ENCODE assay signal across 14 cellular contexts in genomic region chr10:124138195-124138882, GRCh38. TPM values are rescaled to one million over a fixed set of nuclear protein-coding genes. Genes with fewer than 3 reads are reported as not detected.
A peak's percentile ranks its signal among the peaks of the same experiment; 100 is the strongest.
DNase-seq lines count a peak whose midpoint lies in the region; ATAC-seq and TF ChIP-seq lines count a peak whose summit lies in the region.
"Had no signal": no experiment of that assay in that cellular context is flagged by ENCODE, and none has a peak within 500 bp of the region (broad histone marks: within the 10 kb centered on the region; RNA-seq: fewer than 3 reads in every experiment).

No MANE protein-coding gene starts in this region.

- peaks cover 0 to 8% of the 10 kb centered on the region in 2 donors for H3K4me1 ChIP-seq in breast epithelium
- H3K4me1 ChIP-seq in upper lobe of left lung = no peaks in the 10 kb centered on the region
- no peaks in the 10 kb centered on the region for H3K4me1 ChIP-seq in neuronal stem cell (ENCODE audit: control insufficient read depth in 2 of 2, insufficient read depth in 1 of 2, low read depth in 1 of 2, low read length in 2 of 2)

- no peaks in the 10 kb centered on the region for H3K4me1 Mint-ChIP-seq in MCF 10A (ENCODE audit: insufficient read depth, unreplicated experiment)
- H3K4me1 Mint-ChIP-seq: natural killer cell had no signal

- H2AFZ ChIP-seq in neuronal stem cell (ENCODE audit: low read length) = no peak overlapping the region

- H3K27me3 ChIP-seq in breast epithelium = no peaks in the 10 kb centered on the region
- no peaks in the 10 kb centered on the region for H3K27me3 ChIP-seq in upper lobe of left lung
- H3K27me3 ChIP-seq in neuronal stem cell (ENCODE audit: control insufficient read depth in 3 of 3, insufficient read depth in 3 of 3, low read depth in 1 of 3, low read length in 3 of 3) = peaks cover 0 to 12% (median 0%) of the 10 kb centered on the region in 3 experiments
- H3K27me3 ChIP-seq: cardiac muscle cell, tibial nerve had no signal

- H4K8ac ChIP-seq in neuronal stem cell (ENCODE audit: low read depth, low read length) = no peak overlapping the region

- H3K4me3 ChIP-seq in breast epithelium (no peak overlapping the region), foreskin fibroblast (ENCODE audit: low read depth in 1 of 2, low read length in 2 of 2) (no peak overlapping the region), upper lobe of left lung (no peak overlapping the region), neuronal stem cell (ENCODE audit: low read length in 2 of 2) (no peak overlapping the region)
- H3K4me3 ChIP-seq: cardiac muscle cell, tibial nerve had no signal

- peaks cover 0 to 3% of the 10 kb centered on the region in 2 donors for H3K9me3 ChIP-seq in breast epithelium
- peaks cover 0 to 3% (median 0%) of the 10 kb centered on the region in 4 donors for H3K9me3 ChIP-seq in upper lobe of left lung
- peaks cover 0 to 4% of the 10 kb centered on the region in 2 donors for H3K9me3 ChIP-seq in neuronal stem cell (replicated peaks in 1 of 2; ENCODE audit: control insufficient read depth in 2 of 2, insufficient read depth in 1 of 2, low read depth in 1 of 2, low read length in 2 of 2)

- no peak for TF ChIP-seq EP300 in upper lobe of left lung (IDR thresholded peaks at IDR 0.05)

- no peak for TF ChIP-seq POLR2A in breast epithelium (IDR thresholded peaks at IDR 0.05)
- TF ChIP-seq POLR2A in upper lobe of left lung (IDR thresholded peaks at IDR 0.05) = no peak

- intact Hi-C loops in breast epithelium (cut with DNase I; ENCODE audit: low total_unique reads) (no loop called here), MCF 10A (cut with micrococcal nuclease) (no loop called here)

- peak in 1 of 2 donors; percentile 57 for DNase-seq in breast epithelium (ENCODE audit: low spot score in 2 of 2)
- DNase-seq in MCF 10A (ENCODE audit: unreplicated experiment) = no peak
- DNase-seq in foreskin fibroblast = peak; percentile 19 to 43
- peak; percentile 28 for DNase-seq in myocyte (ENCODE audit: low read depth)
- peak in 1 of 2 donors; percentile 14 for DNase-seq in upper lobe of left lung
- DNase-seq in NCI-H748 (lab: John Stamatoyannopoulos, UW; ENCODE audit: unreplicated experiment) = no peak
- no peak for DNase-seq in NCI-H1048 (lab: John Stamatoyannopoulos, UW)
- no peak for DNase-seq in neuronal stem cell (ENCODE audit: low spot score)
- DNase-seq: natural killer cell, NCI-H1417 treated with DMSO at 0.1 percent for 48 hours, NCI-H524 had no signal

- CTCF ChIA-PET in MCF 10A (lab: Yijun Ruan, JAX) = no interaction called here

- no peak overlapping the region for H3K4me3 Mint-ChIP-seq in MCF 10A (ENCODE audit: unreplicated experiment)
- H3K4me3 Mint-ChIP-seq: natural killer cell; T-helper 1 cell treated with Interleukin-12 subunit alpha and Interleukin-12 subunit beta and Interleukin-4 antibody, amounts not matched to agents 30 μg/mL and 1 μg/mL, for 36 hours had no signal

- H2BK120ac ChIP-seq in neuronal stem cell (ENCODE audit: low read depth, low read length) = no peak overlapping the region

- POLR2A ChIA-PET in MCF 10A (lab: Yijun Ruan, JAX) = no interaction called here

- H3K36me3 Mint-ChIP-seq in MCF 10A (ENCODE audit: insufficient read depth, unreplicated experiment) = no peaks in the 10 kb centered on the region
- H3K36me3 Mint-ChIP-seq: natural killer cell had no signal

- no peaks in the 10 kb centered on the region for H3K79me1 ChIP-seq in neuronal stem cell (ENCODE audit: low read depth, low read length)

- H3K4ac ChIP-seq in neuronal stem cell (ENCODE audit: low read length) = no peak overlapping the region

- no peak overlapping the region for H4K91ac ChIP-seq in neuronal stem cell (ENCODE audit: low read depth, low read length, poor library complexity)

- no peaks in the 10 kb centered on the region for H3K27me3 Mint-ChIP-seq in MCF 10A (ENCODE audit: insufficient read depth, unreplicated experiment)

- no peak overlapping the region for H3K18ac ChIP-seq in neuronal stem cell (ENCODE audit: low read length)

- no peak overlapping the region for H2BK12ac ChIP-seq in neuronal stem cell (ENCODE audit: low read length)

- BruUV-seq in MCF 10A (replicated peaks; lab: Mats Ljungman, UMichigan) = no TSS peak

- H3K36me3 ChIP-seq in breast epithelium (no peaks in the 10 kb centered on the region), upper lobe of left lung (no peaks in the 10 kb centered on the region), neuronal stem cell (replicated peaks in 1 of 2; ENCODE audit: control insufficient read depth in 2 of 2, insufficient read depth in 2 of 2, low read length in 2 of 2) (no peaks in the 10 kb centered on the region)
- H3K36me3 ChIP-seq: cardiac muscle cell, tibial nerve had no signal

- no peak overlapping the region for H3K4me2 ChIP-seq in neuronal stem cell (ENCODE audit: insufficient read depth, low read length, poor library complexity, severe bottlenecking)

- no peak overlapping the region for H3K23ac ChIP-seq in neuronal stem cell (ENCODE audit: low read depth, low read length, poor library complexity)

- WGBS in upper lobe of left lung, 2 donors = 74 to 93% methylated on average over 3 of the region's 3 CpGs
- WGBS in neuronal stem cell (ENCODE audit: extremely low coverage in 2 of 2, insufficient read length in 2 of 2, insufficient replicate concordance in 1 of 2), 2 donors = no CpG with 5 or more reads among the region's 3 CpGs

- peak; percentile 74 to 86 for ATAC-seq in upper lobe of left lung (ENCODE audit: low FRiP score in 2 of 2)
- ATAC-seq: natural killer cell had no signal

- H3K27ac Mint-ChIP-seq in MCF 10A (ENCODE audit: low read depth, unreplicated experiment) = no peak overlapping the region
- H3K27ac Mint-ChIP-seq: natural killer cell; T-helper 1 cell treated with Interleukin-12 subunit alpha and Interleukin-12 subunit beta and Interleukin-4 antibody, amounts not matched to agents 30 μg/mL and 1 μg/mL, for 36 hours had no signal

- H2BK15ac ChIP-seq in neuronal stem cell (ENCODE audit: low read length) = no peak overlapping the region

- H3K27ac ChIP-seq in breast epithelium = peak overlapping the region; percentile 58 to 85
- H3K27ac ChIP-seq in upper lobe of left lung = no peak overlapping the region
- H3K27ac ChIP-seq in neuronal stem cell (replicated peaks; ENCODE audit: low read length) = no peak overlapping the region
- H3K27ac ChIP-seq: cardiac muscle cell had no signal

- no peak overlapping the region for H2AK5ac ChIP-seq in neuronal stem cell (ENCODE audit: low read depth, low read length)

- no peak overlapping the region for H2BK5ac ChIP-seq in neuronal stem cell (ENCODE audit: low read length)

- no peak overlapping the region for H3K9ac ChIP-seq in neuronal stem cell (ENCODE audit: low read depth, low read length, poor library complexity)

- no peaks in the 10 kb centered on the region for H3K9me3 Mint-ChIP-seq in MCF 10A (ENCODE audit: unreplicated experiment)
- H3K9me3 Mint-ChIP-seq: natural killer cell; T-helper 1 cell treated with Interleukin-12 subunit alpha and Interleukin-12 subunit beta and Interleukin-4 antibody, amounts not matched to agents 30 μg/mL and 1 μg/mL, for 36 hours had no signal

- no peak overlapping the region for H3K14ac ChIP-seq in neuronal stem cell (ENCODE audit: low read length)

- no peak for TF ChIP-seq CTCF in breast epithelium (IDR thresholded peaks at IDR 0.05)
- TF ChIP-seq CTCF in MCF 10A (IDR thresholded peaks at IDR 0.05; ENCODE audit: unreplicated experiment) = no peak
- no peak for TF ChIP-seq CTCF in foreskin fibroblast (IDR thresholded peaks at IDR 0.05; ENCODE audit: low read depth, low read length)
- TF ChIP-seq CTCF in upper lobe of left lung (IDR thresholded peaks at IDR 0.05) = no peak

RNA-seq across cellular contexts. Expression of gene CHST15, which starts 44.9 kb away (rescaled TPM):
- total RNA-seq in breast epithelium (10 to 100 TPM; 19.0 to 57.8 (median 56.4) TPM), MCF 10A (2022) (32.8 and 38.8 TPM in 2 replicates), myocyte (26.9 and 30.0 TPM in 2 replicates), upper lobe of left lung (10 to 100 TPM; 16.1 to 54.5 (median 27.3) TPM)
- 27.6 TPM for polyA plus RNA-seq in myocyte (2012)
- 0.42 TPM for polyA plus RNA-seq in neuronal stem cell (2013, experiment 1 of 2)
- 0.43 TPM for polyA plus RNA-seq in neuronal stem cell (2013, experiment 2 of 2)

Comparison
In these comparisons a context has a peak if more than half of its experiments do, and no peak if none do; other contexts are left out.
1. DNase-seq: peak in foreskin fibroblast (2 of 2) and myocyte (single experiment); none in MCF 10A (single experiment), NCI-H748 (single experiment), NCI-H1048 (single experiment) and neuronal stem cell (single experiment).
2. H3K27ac ChIP-seq: peak in breast epithelium (2 of 2); none in upper lobe of left lung (0 of 4) and neuronal stem cell (single experiment).